In the genomic region with DNA sequence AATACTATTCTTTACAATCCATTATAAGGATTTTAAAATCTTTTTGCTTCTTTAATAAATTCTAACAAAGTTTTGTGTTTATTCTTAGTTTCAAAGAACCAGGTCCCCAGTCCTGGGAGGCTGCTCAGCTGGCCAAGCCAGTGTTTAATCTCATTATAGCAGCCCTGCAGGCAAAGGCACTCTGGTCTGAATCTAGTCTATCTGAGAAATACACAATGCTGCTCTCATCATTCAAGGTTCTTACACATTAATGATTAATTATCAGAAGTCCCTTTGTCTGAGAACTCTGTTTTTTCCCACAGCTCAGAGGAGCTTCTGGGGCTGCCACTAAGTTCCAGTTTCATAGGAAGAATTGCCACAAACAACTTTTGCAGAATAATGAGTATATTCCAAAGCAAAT, we compare ENCODE assay signal across 14 cellular contexts.
DNase-seq lines count a peak whose midpoint lies in the region; ATAC-seq and TF ChIP-seq lines count a peak whose summit lies in the region.
"Had no signal": no experiment of that assay in that cellular context is flagged by ENCODE, and none has a peak within 500 bp of the region (broad histone marks: within the 10 kb centered on the region; RNA-seq: fewer than 3 reads in every experiment).

No MANE protein-coding gene starts in this region.

- no peak overlapping the region for H3K27ac ChIP-seq in RWPE1
- no peak overlapping the region for H3K27ac ChIP-seq in brain microvascular endothelial cell
- H3K27ac ChIP-seq: ovary had no signal

- H3K4me3 ChIP-seq in brain microvascular endothelial cell (ENCODE audit: low read depth, low read length), result no peak overlapping the region
- H3K4me3 ChIP-seq: ovary had no signal

- POLR2A ChIA-PET in GM10248 (lab: Yijun Ruan, JAX) (interaction anchor here (0.5 kb wide), 1 partner anchor 540 kb away, joined by 4 read pairs; no protein-coding TSS in a partner anchor), RWPE1 (lab: Yijun Ruan, JAX; ENCODE audit: low non-redundant PET) (no interaction called here)

- CTCF ChIA-PET in GM10248 (lab: Yijun Ruan, JAX), result interaction anchor here (0.8 to 9.7 kb wide), 31 partner anchors 7 to 520 kb away, joined by 3 to 82 read pairs (median 7); a partner anchor contains a TSS
- CTCF ChIA-PET in RWPE1 (lab: Yijun Ruan, JAX), result interaction anchor here (0.7 to 1.4 kb wide), 5 partner anchors 119 to 509 kb away, joined by 3 read pairs; no protein-coding TSS in a partner anchor

- in situ Hi-C loops in brain microvascular endothelial cell (cut with HindIII; ENCODE audit: low pct_ligation_motif_present, low sequenced_read_pairs), result no loop called here

- peaks cover 16% of the 10 kb centered on the region for H3K36me3 ChIP-seq in brain microvascular endothelial cell (replicated peaks)
- H3K36me3 ChIP-seq: ovary had no signal

- ATAC-seq in GM19372 (IDR thresholded peaks at IDR 0.05; ENCODE audit: low read depth, unreplicated experiment), result peak; percentile 55
- peak; percentile 53 for ATAC-seq in HG02840 (IDR thresholded peaks at IDR 0.05; ENCODE audit: low FRiP score, unreplicated experiment)

- TF ChIP-seq CTCF in GM10248 (IDR thresholded peaks at IDR 0.05; ENCODE audit: control extremely low read depth, extremely low read depth, low read depth, missing control alignments) (no peak), RWPE1 (conservative IDR thresholded peaks at IDR 0.05; ENCODE audit: low read depth) (no peak), brain microvascular endothelial cell (IDR thresholded peaks at IDR 0.05; ENCODE audit: low read depth, low read length, missing control alignments) (no peak)

- no peaks in the 10 kb centered on the region for H3K27me3 ChIP-seq in brain microvascular endothelial cell (replicated peaks)
- H3K27me3 ChIP-seq: ovary had no signal

- DNase-seq in GM10248 (ENCODE audit: extremely low spot score), result peak; percentile 39
- peak; percentile 85 for DNase-seq in NCI-H82 (lab: John Stamatoyannopoulos, UW)
- DNase-seq in RWPE1 (ENCODE audit: low spot score), result no peak
- DNase-seq in GM03348 (ENCODE audit: low spot score), result no peak
- no peak for DNase-seq in globus pallidus (ENCODE audit: low spot score)
- DNase-seq in brain microvascular endothelial cell, result no peak
- DNase-seq: activated CD4-positive, alpha-beta T cell treated with anti-CD3 and anti-CD28 coated beads, Interleukin-2, amount 50 U/mL, for 48 hours; activated gamma-delta T cell treated with Interleukin-2 at 50 U/mL for 16 hours; effector CD8-positive, alpha-beta T cell; NCI-H69; ovary; stimulated activated CD4-positive, alpha-beta T cell treated with anti-CD3 and anti-CD28 coated beads, Interleukin-15, amount 100 ng/mL, for 24 hours had no signal

Comparison
In these comparisons a context has a peak if more than half of its experiments do, and no peak if none do; other contexts are left out.
1. DNase-seq: peak in GM10248 (single experiment) and NCI-H82 (single experiment); none in RWPE1 (single experiment), GM03348 (single experiment), globus pallidus (single experiment) and brain microvascular endothelial cell (single experiment).